27 cellular contexts compared by ENCODE assay signal in the genomic region with DNA sequence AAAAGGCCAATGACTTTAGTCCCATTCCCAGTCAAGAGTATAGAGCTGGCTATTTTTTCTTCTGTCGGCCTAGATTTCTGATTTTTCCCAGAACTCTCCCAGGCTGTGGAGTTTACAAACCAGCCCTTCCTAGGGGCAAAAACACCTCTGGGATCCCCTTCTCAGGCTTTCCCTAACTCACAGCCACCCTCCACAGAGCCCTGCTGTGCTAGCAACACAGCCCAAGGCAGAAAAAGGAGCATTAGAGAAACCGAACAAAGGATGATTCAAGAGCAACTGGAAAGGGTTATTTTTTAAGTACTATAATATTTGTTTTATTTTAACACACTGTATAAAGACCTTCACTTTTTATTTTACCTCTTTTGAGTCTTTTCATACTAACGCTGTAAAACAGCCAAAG.
"Had no signal": no experiment of that assay in that cellular context is flagged by ENCODE, and none has a peak within 500 bp of the region (broad histone marks: within the 10 kb centered on the region; RNA-seq: fewer than 3 reads in every experiment).

No MANE protein-coding gene starts in this region.

- H3K9me3 ChIP-seq: adrenal gland, esophagus muscularis mucosa, ovary, psoas muscle, thoracic aorta had no signal

- H3K27ac Mint-ChIP-seq: activated CD4-positive, alpha-beta memory T cell treated with anti-CD3 and anti-CD28 coated beads for 36 hours; activated naive CD4-positive, alpha-beta T cell treated with anti-CD3 and anti-CD28 coated beads for 36 hours; activated naive CD8-positive, alpha-beta T cell treated with anti-CD3 and anti-CD28 coated beads for 36 hours; activated T-helper 1 cell treated with anti-CD3 and anti-CD28 coated beads, Interleukin-12 subunit alpha, Interleukin-12 subunit beta, Interleukin-2, Interleukin-4 antibody, amounts not matched to agents 30 ng/mL and 10 ng/mL and 1 ng/mL, durations not matched to agents 14 hours and 24 hours and 36 hours; mesothelial cell of epicardium; naive thymus-derived CD4-positive, alpha-beta T cell; stimulated activated naive CD8-positive, alpha-beta T cell treated with anti-CD3 and anti-CD28 coated beads, Interleukin-15, Interleukin-2, amounts not matched to agents 100 ng/mL and 50 ng/mL, for 24 hours had no signal

- H3K27ac ChIP-seq: adrenal gland, esophagus muscularis mucosa, foreskin keratinocyte, heart right ventricle, left lung, ovary, psoas muscle, thoracic aorta, VCaP had no signal

- FAIRE-seq: TTC549, urothelium cell line had no signal

- H3K9me3 Mint-ChIP-seq: activated CD4-positive, alpha-beta memory T cell treated with anti-CD3 and anti-CD28 coated beads for 36 hours; activated naive CD8-positive, alpha-beta T cell treated with anti-CD3 and anti-CD28 coated beads for 36 hours had no signal

- H3K36me3 ChIP-seq: adrenal gland, esophagus muscularis mucosa, heart right ventricle, left lung, ovary, thoracic aorta had no signal

- H3K4me3 Mint-ChIP-seq: activated CD4-positive, alpha-beta memory T cell treated with anti-CD3 and anti-CD28 coated beads for 36 hours; activated naive CD4-positive, alpha-beta T cell treated with anti-CD3 and anti-CD28 coated beads for 36 hours; activated naive CD8-positive, alpha-beta T cell treated with anti-CD3 and anti-CD28 coated beads for 36 hours; activated T-helper 1 cell treated with anti-CD3 and anti-CD28 coated beads, Interleukin-12 subunit alpha, Interleukin-12 subunit beta, Interleukin-2, Interleukin-4 antibody, amounts not matched to agents 30 ng/mL and 10 ng/mL and 1 ng/mL, durations not matched to agents 14 hours and 24 hours and 36 hours; mesothelial cell of epicardium; naive thymus-derived CD4-positive, alpha-beta T cell; stimulated activated naive CD8-positive, alpha-beta T cell treated with anti-CD3 and anti-CD28 coated beads, Interleukin-15, Interleukin-2, amounts not matched to agents 100 ng/mL and 50 ng/mL, for 24 hours had no signal

- H3K27me3 ChIP-seq: adrenal gland, esophagus muscularis mucosa, foreskin keratinocyte, heart right ventricle, left lung, ovary had no signal

- DNase-seq: activated CD4-positive, alpha-beta memory T cell treated with anti-CD3 and anti-CD28 coated beads for 36 hours; activated CD4-positive, alpha-beta T cell treated with anti-CD3 and anti-CD28 coated beads for 4 hours; activated CD8-positive, alpha-beta memory T cell treated with anti-CD3 and anti-CD28 coated beads, Interleukin-2, amount 50 U/mL, for 4 hours; activated effector memory CD4-positive, alpha-beta T cell treated with anti-CD3 and anti-CD28 coated beads, Interleukin-2, amount 50 U/mL, for 16 hours; activated naive CD4-positive, alpha-beta T cell treated with anti-CD3 and anti-CD28 coated beads for 36 hours; activated naive CD8-positive, alpha-beta T cell treated with anti-CD3 and anti-CD28 coated beads for 36 hours; activated T-cell treated with anti-CD3 and anti-CD28 coated beads, Interleukin-2, amount 50 U/mL, for 1 hour; adrenal gland; aorta; caudate nucleus; foreskin keratinocyte; heart right ventricle; left lung; naive thymus-derived CD4-positive, alpha-beta T cell; ovary; psoas muscle; right cardiac atrium; stimulated activated CD4-positive, alpha-beta T cell treated with anti-CD3 and anti-CD28 coated beads, Interleukin-4, amount 100 ng/mL, for 1 hour; trophoblast cell had no signal

- H3K27me3 Mint-ChIP-seq: activated naive CD8-positive, alpha-beta T cell treated with anti-CD3 and anti-CD28 coated beads for 36 hours; stimulated activated naive CD8-positive, alpha-beta T cell treated with anti-CD3 and anti-CD28 coated beads, Interleukin-15, Interleukin-2, amounts not matched to agents 100 ng/mL and 50 ng/mL, for 24 hours had no signal

- ATAC-seq: foreskin keratinocyte; heart right ventricle; left lung; naive thymus-derived CD4-positive, alpha-beta T cell; psoas muscle; right cardiac atrium had no signal

- H3K4me3 ChIP-seq: adrenal gland, esophagus muscularis mucosa, heart right ventricle, left lung, ovary, psoas muscle, thoracic aorta had no signal

- H3K4me1 Mint-ChIP-seq: activated naive CD8-positive, alpha-beta T cell treated with anti-CD3 and anti-CD28 coated beads for 36 hours had no signal

- H3K36me3 Mint-ChIP-seq: activated CD4-positive, alpha-beta memory T cell treated with anti-CD3 and anti-CD28 coated beads for 36 hours; mesothelial cell of epicardium had no signal

- H3K4me1 ChIP-seq: esophagus muscularis mucosa, foreskin keratinocyte, left lung, psoas muscle had no signal
